In genomic region chr16:23823475-23824407, GRCh38 we compare ENCODE assay signal across 1 cellular context.
TF ChIP-seq lines count a peak whose summit lies in the region.

No MANE protein-coding gene starts in this region.

TF ChIP-seq in K562, 482 proteins besides CTCF, POLR2A, EP300 and RAD21 (continued from another document and continues in another):
- no peak for TF ChIP-seq MBD1 (CRISPR knock-in tag; IDR thresholded peaks at IDR 0.05)
- TF ChIP-seq ZNF561 (CRISPR knock-in tag; conservative IDR thresholded peaks at IDR 0.05), result no peak
- TF ChIP-seq SNRNP70 (optimal IDR thresholded peaks at IDR 0.05; ENCODE audit: low read depth, low read length), result no peak
- no peak for TF ChIP-seq NKRF (IDR thresholded peaks at IDR 0.05; ENCODE audit: borderline replicate concordance)
- peak; percentile 7; the same call in 1 of the 2 replicates for TF ChIP-seq NFIC (IDR thresholded peaks at IDR 0.05)
- TF ChIP-seq NR2F6 (CRISPR knock-in tag; IDR thresholded peaks at IDR 0.05), result no peak
- TF ChIP-seq ZNF324 (CRISPR knock-in tag; IDR thresholded peaks at IDR 0.05), result no peak
- TF ChIP-seq TCF3 (CRISPR knock-in tag; IDR thresholded peaks at IDR 0.05), result 0 out of 2 replicates have a peak, but pooled peaks have one; percentile 23
- TF ChIP-seq MTA1 (IDR thresholded peaks at IDR 0.05; ENCODE audit: borderline replicate concordance), result 0 out of 2 replicates have a peak, but pooled peaks have one; percentile 19
- TF ChIP-seq MIER1 (IDR thresholded peaks at IDR 0.05; ENCODE audit: low read depth), result no peak
- TF ChIP-seq LEF1 (IDR thresholded peaks at IDR 0.05), result no peak
- TF ChIP-seq UBTF (IDR thresholded peaks at IDR 0.05; ENCODE audit: borderline replicate concordance in 1 of 2, low read depth in 2 of 2, low read length in 2 of 2), result no peak
- peak; percentile 66; the same call in 1 of the 2 replicates for TF ChIP-seq ETV5 (CRISPR knock-in tag; IDR thresholded peaks at IDR 0.05; ENCODE audit: low read depth)
- TF ChIP-seq ZNF644 (tag; IDR thresholded peaks at IDR 0.05; ENCODE audit: low read depth), result peak; percentile 24; the same call in 1 of the 2 replicates
- TF ChIP-seq BRF1 (IDR thresholded peaks at IDR 0.05; ENCODE audit: borderline replicate concordance, extremely low read depth, insufficient read length), result no peak
- TF ChIP-seq CXXC5 (CRISPR knock-in tag; IDR thresholded peaks at IDR 0.05), result peak; percentile 72
- no peak for TF ChIP-seq SIRT6 (IDR thresholded peaks at IDR 0.05; ENCODE audit: low read depth, low read length)
- TF ChIP-seq ZNF274 (IDR thresholded peaks at IDR 0.05; ENCODE audit: borderline replicate concordance, low read depth, low read length), result no peak
- TF ChIP-seq USF2 (CRISPR knock-in tag; IDR thresholded peaks at IDR 0.05), result no peak
- no peak for TF ChIP-seq SRSF9 (IDR thresholded peaks at IDR 0.05; ENCODE audit: borderline replicate concordance, low read depth, low read length)
- TF ChIP-seq PTRF (tag; IDR thresholded peaks at IDR 0.05), result no peak
- TF ChIP-seq TEAD2 (tag; IDR thresholded peaks at IDR 0.05), result no peak
- no peak for TF ChIP-seq CEBPB (tag; IDR thresholded peaks at IDR 0.05)
- no peak for TF ChIP-seq KLF10 (CRISPR knock-in tag; IDR thresholded peaks at IDR 0.05)
- TF ChIP-seq ADNP (tag; IDR thresholded peaks at IDR 0.05), result no peak
- no peak for TF ChIP-seq JUN (IDR thresholded peaks at IDR 0.05; ENCODE audit: borderline replicate concordance, low read depth, low read length)
- no peak for TF ChIP-seq JUN (CRISPR knock-in tag; IDR thresholded peaks at IDR 0.05; ENCODE audit: borderline replicate concordance)
- no peak for TF ChIP-seq RBM15 (IDR thresholded peaks at IDR 0.05; ENCODE audit: insufficient read depth, low read length)
- no peak for TF ChIP-seq SMAD1 (IDR thresholded peaks at IDR 0.05; ENCODE audit: low read depth, low read length, partially characterized antibody)
- no peak for TF ChIP-seq NR3C1 (CRISPR knock-in tag; IDR thresholded peaks at IDR 0.05)
- peak; percentile 21 to 61; a peak in 1 of 4 replicates for TF ChIP-seq FOXK2 (conservative IDR thresholded peaks at IDR 0.05 in 1 of 2, IDR thresholded peaks at IDR 0.05 in 1 of 2; ENCODE audit: low read depth in 2 of 2)
- TF ChIP-seq NUFIP1 (IDR thresholded peaks at IDR 0.05; ENCODE audit: partially characterized antibody), result no peak
- peak in 1 of 2 experiments; percentile 40; a peak in 1 of 4 replicates for TF ChIP-seq KDM1A (IDR thresholded peaks at IDR 0.05)
- no peak for TF ChIP-seq KLF13 (tag; IDR thresholded peaks at IDR 0.05; ENCODE audit: borderline replicate concordance, low read depth)
- peak; percentile 35; the same call in 1 of the 2 replicates for TF ChIP-seq CREB3 (tag; conservative IDR thresholded peaks at IDR 0.05; ENCODE audit: low read depth)
- no peak for TF ChIP-seq POLR2AphosphoS2 (IDR thresholded peaks at IDR 0.05; ENCODE audit: low read length)
- TF ChIP-seq SMARCE1 (IDR thresholded peaks at IDR 0.05), result peak; percentile 74
- no peak for TF ChIP-seq ZNF780A (CRISPR knock-in tag; IDR thresholded peaks at IDR 0.05)
- no peak for TF ChIP-seq PRMT5 (CRISPR knock-in tag; IDR thresholded peaks at IDR 0.05)
- no peak for TF ChIP-seq POLR2H (tag; IDR thresholded peaks at IDR 0.05; ENCODE audit: low read depth)
- TF ChIP-seq ZBTB43 (CRISPR knock-in tag; IDR thresholded peaks at IDR 0.05), result no peak
- no peak for TF ChIP-seq ZFX (CRISPR knock-in tag; IDR thresholded peaks at IDR 0.05)
- no peak for TF ChIP-seq GABPB2 (CRISPR knock-in tag; conservative IDR thresholded peaks at IDR 0.05)
- TF ChIP-seq HMG20B (CRISPR knock-in tag; IDR thresholded peaks at IDR 0.05), result no peak
- TF ChIP-seq ZBTB34 (CRISPR knock-in tag; IDR thresholded peaks at IDR 0.05), result no peak
- peak; percentile 41; the same call in 1 of the 2 replicates for TF ChIP-seq SMARCC2 (IDR thresholded peaks at IDR 0.05; ENCODE audit: low read depth)
- TF ChIP-seq KLF16 (IDR thresholded peaks at IDR 0.05), result no peak
- no peak for TF ChIP-seq MECOM (CRISPR knock-in tag; IDR thresholded peaks at IDR 0.05)
- TF ChIP-seq WHSC1 (IDR thresholded peaks at IDR 0.05; ENCODE audit: low read length), result no peak
- no peak for TF ChIP-seq FOXM1 (IDR thresholded peaks at IDR 0.05; ENCODE audit: low read depth)
- no peak for TF ChIP-seq FOXM1 (CRISPR knock-in tag; IDR thresholded peaks at IDR 0.05; ENCODE audit: low read depth)
- no peak for TF ChIP-seq RHOXF2B (CRISPR knock-in tag; conservative IDR thresholded peaks at IDR 0.05)
- TF ChIP-seq ZBTB17 (CRISPR knock-in tag; IDR thresholded peaks at IDR 0.05), result no peak
- no peak for TF ChIP-seq ZBTB8A (IDR thresholded peaks at IDR 0.05; ENCODE audit: partially characterized antibody)
- TF ChIP-seq ZNF592 (IDR thresholded peaks at IDR 0.05), result peak; percentile 95
- TF ChIP-seq ZNF134 (CRISPR knock-in tag; conservative IDR thresholded peaks at IDR 0.05), result no peak
- TF ChIP-seq ZNF695 (CRISPR knock-in tag; IDR thresholded peaks at IDR 0.05), result no peak
- no peak for TF ChIP-seq HIVEP1 (CRISPR knock-in tag; IDR thresholded peaks at IDR 0.05)
- no peak for TF ChIP-seq ZNF277 (CRISPR knock-in tag; IDR thresholded peaks at IDR 0.05; ENCODE audit: borderline replicate concordance)
- no peak for TF ChIP-seq ZNF316 (IDR thresholded peaks at IDR 0.05)
- no peak for TF ChIP-seq SAFB2 (IDR thresholded peaks at IDR 0.05; ENCODE audit: borderline replicate concordance, low read depth, low read length, severe bottlenecking)
- no peak for TF ChIP-seq SRF (CRISPR knock-in tag; IDR thresholded peaks at IDR 0.05)
- no peak for TF ChIP-seq ZNF239 (CRISPR knock-in tag; IDR thresholded peaks at IDR 0.05)
